In genomic region chr16:64948056-64948455, GRCh38 we compare ENCODE assay signal across 24 cellular contexts.
"Had no signal": no experiment of that assay in that cellular context is flagged by ENCODE, and none has a peak within 500 bp of the region (broad histone marks: within the 10 kb centered on the region; RNA-seq: fewer than 3 reads in every experiment).

No MANE protein-coding gene starts in this region.

- H3K27ac Mint-ChIP-seq: IgD-negative memory B cell had no signal

- H3K4me1 Mint-ChIP-seq: IgD-negative memory B cell had no signal

- H3K27ac ChIP-seq: HL-60, KMS-11 had no signal

- DNase-seq: Kasumi-1, MV-4-11, NCI-H1048, NCI-H1105, NCI-H1417, NCI-H1436 treated with DMSO at 0.1 percent for 48 hours, NCI-H1694, NCI-H187 treated with DMSO at 0.1 percent for 48 hours, NCI-H2029 treated with DMSO at 0.1 percent for 48 hours, NCI-H2171 treated with DMSO at 0.1 percent for 48 hours, NCI-H345, NCI-H446 treated with DMSO at 0.1 percent for 48 hours, NCI-H524, NCI-H526 treated with DMSO at 0.1 percent for 48 hours, NCI-H748 treated with DMSO at 0.1 percent for 48 hours, Right ventricle myocardium superior, RPMI8226, SIG-M5 had no signal

- H3K9ac ChIP-seq: KMS-11 had no signal

- H3K4me2 ChIP-seq: KMS-11 had no signal

- H3K4me3 Mint-ChIP-seq: IgD-negative memory B cell had no signal

- FAIRE-seq: HTR-8/SVneo, K562, RCC 7860 had no signal

- H3K4me3 ChIP-seq: K562 had no signal

- H3K27me3 Mint-ChIP-seq: IgD-negative memory B cell had no signal
